8 cellular contexts compared by ENCODE assay signal in genomic region chr3:13461169-13462124, GRCh38. TPM values are rescaled to one million over a fixed set of nuclear protein-coding genes. Genes with fewer than 3 reads are reported as not detected.
DNase-seq lines count a peak whose midpoint lies in the region; ATAC-seq and TF ChIP-seq lines count a peak whose summit lies in the region.

No MANE protein-coding gene starts in this region.

- H3K4me3 ChIP-seq in DND-41 (ENCODE audit: low read depth in 1 of 2, low read length in 2 of 2) (no peak overlapping the region), HFF-Myc (replicated peaks; ENCODE audit: low read depth, low read length) (no peak overlapping the region), PC-9 (no peak overlapping the region), sigmoid colon (no peak overlapping the region)

- H3K27ac Mint-ChIP-seq in glutamatergic neuron (ENCODE audit: unreplicated experiment) = no peak overlapping the region

- peaks cover 3% of the 10 kb centered on the region for H3K27me3 Mint-ChIP-seq in glutamatergic neuron (ENCODE audit: unreplicated experiment)

- no peaks in the 10 kb centered on the region for H3K9me3 ChIP-seq in DND-41 (ENCODE audit: insufficient read depth, low read length, severe bottlenecking)
- no peaks in the 10 kb centered on the region for H3K9me3 ChIP-seq in PC-9 (ENCODE audit: insufficient read depth, low read depth)
- H3K9me3 ChIP-seq in sigmoid colon = no peaks in the 10 kb centered on the region

- 33 to 39% methylated on average over 14 of the region's 14 CpGs for WGBS in sigmoid colon, 2 donors

- no TSS peak for BruUV-seq in PC-9 (replicated peaks; lab: Mats Ljungman, UMichigan)

- DNase-seq in DND-41 (peak; percentile 76), HFF-Myc (ENCODE audit: extremely low read depth, low read depth) (no peak), PC-9 (peak in 1 of 2 experiments; percentile 63), glutamatergic neuron (peak; percentile 88), sigmoid colon (no peak), posterior vena cava (ENCODE audit: low spot score) (no peak)
- DNase-seq in activated T-cell treated with anti-CD3 and anti-CD28 coated beads, Interleukin-2, amount 50 U/mL, for 48 hours = peak; percentile 87
- DNase-seq in stimulated activated CD4-positive, alpha-beta T cell treated with anti-CD3 and anti-CD28 coated beads, Interleukin-12 subunit alpha, Interleukin-12 subunit beta, amount 100 ng/mL, for 48 hours (ENCODE audit: low read depth in 2 of 3, low spot score in 1 of 3) = peak; percentile 67 to 73 (median 72)

- H3K27ac ChIP-seq in DND-41 (ENCODE audit: low read length) (no peak overlapping the region), PC-9 (no peak overlapping the region), sigmoid colon (no peak overlapping the region)

- no peaks in the 10 kb centered on the region for H3K36me3 Mint-ChIP-seq in glutamatergic neuron (ENCODE audit: unreplicated experiment)

- no peaks in the 10 kb centered on the region for H3F3A ChIP-seq in PC-9 (ENCODE audit: insufficient read depth, low read depth)

- H3K27me3 ChIP-seq in DND-41 (ENCODE audit: insufficient read depth, low read length, poor library complexity) (peaks cover 5% of the 10 kb centered on the region), PC-9 (ENCODE audit: insufficient read depth, low read depth) (no peaks in the 10 kb centered on the region; the same call in 1 of the 2 replicates), sigmoid colon (peaks cover 0 to 8% (median 0%) of the 10 kb centered on the region in 3 donors)

- H3K4me3 Mint-ChIP-seq in glutamatergic neuron (ENCODE audit: unreplicated experiment) = no peak overlapping the region

- no peaks in the 10 kb centered on the region for H3K36me3 ChIP-seq in DND-41 (ENCODE audit: insufficient read depth, low read length)
- no peaks in the 10 kb centered on the region for H3K36me3 ChIP-seq in PC-9 (ENCODE audit: low read depth)
- no peaks in the 10 kb centered on the region for H3K36me3 ChIP-seq in sigmoid colon

- H3K9me3 Mint-ChIP-seq in glutamatergic neuron (ENCODE audit: unreplicated experiment) = peaks cover 7% of the 10 kb centered on the region

- no peak for TF ChIP-seq EP300 in sigmoid colon (IDR thresholded peaks at IDR 0.05)

- no peaks in the 10 kb centered on the region for H4K20me1 ChIP-seq in DND-41 (ENCODE audit: insufficient read depth, low read length)
- H4K20me1 ChIP-seq in PC-9 (ENCODE audit: insufficient read depth) = no peaks in the 10 kb centered on the region

- H3K9me2 ChIP-seq in PC-9 (ENCODE audit: insufficient read depth) = no peaks in the 10 kb centered on the region

- H3K4me1 ChIP-seq in DND-41 (ENCODE audit: insufficient read depth, low read length) = no peaks in the 10 kb centered on the region
- H3K4me1 ChIP-seq in PC-9 (replicated peaks; ENCODE audit: insufficient read depth) = no peaks in the 10 kb centered on the region
- no peaks in the 10 kb centered on the region for H3K4me1 ChIP-seq in sigmoid colon

- POLR2A ChIA-PET in PC-9 (lab: Charles Lee; ENCODE audit: unreplicated experiment) = interaction anchor here (0.6 kb wide), 1 partner anchor 74 kb away, joined by 3 read pairs; no protein-coding TSS in a partner anchor

- TF ChIP-seq CTCF in DND-41 (IDR thresholded peaks at IDR 0.05; ENCODE audit: borderline replicate concordance, extremely low read depth, low read length, poor library complexity, severe bottlenecking) (peak; percentile 94), HFF-Myc (IDR thresholded peaks at IDR 0.05; ENCODE audit: low read depth, low read length, missing control alignments) (peak; percentile 85), PC-9 (conservative IDR thresholded peaks at IDR 0.05) (peak; percentile 86), glutamatergic neuron (IDR thresholded peaks at IDR 0.05; ENCODE audit: partially characterized antibody, unreplicated experiment) (peak; percentile 93), sigmoid colon (IDR thresholded peaks at IDR 0.05) (peak in 1 of 4 experiments; percentile 37)

- no peaks in the 10 kb centered on the region for H3K79me2 ChIP-seq in DND-41 (ENCODE audit: insufficient read depth, low read length)
- no peaks in the 10 kb centered on the region for H3K79me2 ChIP-seq in PC-9 (ENCODE audit: low read depth)

- H3K4me2 ChIP-seq in DND-41 (ENCODE audit: insufficient read depth, low read length) (no peak overlapping the region), PC-9 (no peak overlapping the region)

- TF ChIP-seq POLR2A in sigmoid colon (IDR thresholded peaks at IDR 0.05) = no peak

- H3K9ac ChIP-seq in DND-41 (ENCODE audit: low read depth, low read length) = no peak overlapping the region

- intact Hi-C loops in PC-9 (cut with micrococcal nuclease; ENCODE audit: unreplicated experiment) (no loop called here), sigmoid colon (cut with DNase I) (no loop called here), posterior vena cava (cut with DNase I) (loop anchor here in 1 of 2 donors (10.0 kb wide), 1 partner anchor 377 kb away; no protein-coding TSS in a partner anchor)

- H2AFZ ChIP-seq in DND-41 (ENCODE audit: low read depth, low read length) (no peak overlapping the region), PC-9 (no peak overlapping the region)

- peaks cover 14% of the 10 kb centered on the region for H3K4me1 Mint-ChIP-seq in glutamatergic neuron (ENCODE audit: low read depth, unreplicated experiment)

- peak; percentile 97 for ATAC-seq in DND-41 (ENCODE audit: insufficient read depth, low read depth)

- CTCF ChIA-PET in PC-9 (lab: Charles Lee) = interaction anchor here (0.5 to 0.6 kb wide), 3 partner anchors 17 to 111 kb away, joined by 3 to 8 read pairs (median 3); partner anchors contain the start of gene HDAC11

RNA-seq across cellular contexts. Expression of gene HDAC11, which starts 18.7 kb away (rescaled TPM):
- total RNA-seq in PC-9 (2021) = 18.4 and 24.3 TPM in 2 replicates
- total RNA-seq in glutamatergic neuron (ENCODE audit: unreplicated experiment) = 19.8 TPM
- total RNA-seq in sigmoid colon = 10 to 100 TPM; 15.5 to 17.2 (median 16.7) TPM
- polyA plus RNA-seq in sigmoid colon = 10 to 100 TPM; 20.6 to 30.3 (median 22.8) TPM
- 10 to 100 TPM; 12.9 to 15.3 TPM for total RNA-seq in posterior vena cava

RNA-seq across cellular contexts. Expression of gene NUP210, which starts 41.3 kb away (rescaled TPM):
- total RNA-seq in PC-9 (2021) = 72.7 and 84.0 TPM in 2 replicates
- 2.4 TPM for total RNA-seq in glutamatergic neuron (ENCODE audit: unreplicated experiment)
- 1 to 10 TPM; 1.4 to 6.1 (median 3.1) TPM for total RNA-seq in sigmoid colon
- polyA plus RNA-seq in sigmoid colon = 10 to 100 TPM in 1 of 3 donors, 1 to 10 TPM in 1, under 1 TPM in 1; under 0.01 to 26.4 (median 2.1) TPM
- 1 to 10 TPM; 2.2 to 2.5 TPM for total RNA-seq in posterior vena cava

Comparison
In these comparisons a context has a peak if more than half of its experiments do, and no peak if none do; other contexts are left out.
1. DNase-seq: peak in DND-41 (single experiment), activated T-cell treated with anti-CD3 and anti-CD28 coated beads, Interleukin-2, amount 50 U/mL, for 48 hours (2 of 2), glutamatergic neuron (single experiment) and stimulated activated CD4-positive, alpha-beta T cell treated with anti-CD3 and anti-CD28 coated beads, Interleukin-12 subunit alpha, Interleukin-12 subunit beta, amount 100 ng/mL, for 48 hours (3 of 3); none in HFF-Myc (single experiment), sigmoid colon (single experiment) and posterior vena cava (single experiment).
2. RNA of gene NUP210, which starts 41.3 kb away (total RNA-seq): 72.7 to 84.0 TPM in PC-9; 1.4 to 6.1 TPM in sigmoid colon, 2.2 to 2.5 TPM in posterior vena cava and 2.4 TPM in glutamatergic neuron (single experiment); every median in the first group is over 10 times any median in the second.